Comparison of ENCODE assay signal across 17 cellular contexts in genomic region chr16:70417661-70418060, GRCh38. TPM values are rescaled to one million over a fixed set of nuclear protein-coding genes. Genes with fewer than 3 reads are reported as not detected.
DNase-seq lines count a peak whose midpoint lies in the region; ATAC-seq, FAIRE-seq and TF ChIP-seq lines count a peak whose summit lies in the region.
"Had no signal": no experiment of that assay in that cellular context is flagged by ENCODE, and none has a peak within 500 bp of the region (broad histone marks: within the 10 kb centered on the region; RNA-seq: fewer than 3 reads in every experiment).

No MANE protein-coding gene starts in this region.

- peaks cover 24% of the 10 kb centered on the region for H4K20me1 ChIP-seq in K562 (replicated peaks; ENCODE audit: control insufficient read depth, insufficient read depth, low read length)

- POLR2A ChIA-PET in activated CD4-positive, alpha-beta T cell treated with anti-CD3 and anti-CD28 coated beads for 36 hours (lab: Charles Lee): interaction anchor here (1.1 kb wide), 1 partner anchor 21 kb away, joined by 3 read pairs; no protein-coding TSS in a partner anchor
- POLR2A ChIA-PET in K562 (lab: Yijun Ruan, JAX): interaction anchor here (0.6 to 2.6 kb wide), 9 partner anchors 8 to 1231 kb away, joined by 3 to 14 read pairs (median 3); partner anchors contain the start of genes DDX19A, FCSK and SNTB2

- H3K27ac ChIP-seq in KOPT-K1 (ENCODE audit: low read depth, low read length, poor library complexity, severe bottlenecking) (peak overlapping the region; percentile 88), K562 (ENCODE audit: extremely low read depth, low read depth, low read length) (peak overlapping the region; percentile 15; the same call in 2 of the 3 replicates), parathyroid adenoma (peak overlapping the region; percentile 43)
- H3K27ac ChIP-seq: foreskin keratinocyte, VCaP had no signal

- no peak for TF ChIP-seq RAD21 in K562 (CRISPR knock-in tag; conservative IDR thresholded peaks at IDR 0.05 in 1 of 2, IDR thresholded peaks at IDR 0.05 in 1 of 2)

- no peaks in the 10 kb centered on the region for H3K36me3 ChIP-seq in KOPT-K1 (ENCODE audit: insufficient read depth, low read length)
- peaks cover 77% of the 10 kb centered on the region for H3K36me3 ChIP-seq in K562 (ENCODE audit: control insufficient read depth, insufficient read depth, low read length)
- H3K36me3 ChIP-seq in parathyroid adenoma (ENCODE audit: control insufficient read depth, insufficient read depth, low read length): no peaks in the 10 kb centered on the region

- H3K4me1 ChIP-seq in K562 (replicated peaks in 1 of 2; ENCODE audit: control insufficient read depth in 2 of 2, insufficient read depth in 2 of 2, low read length in 2 of 2) (peaks cover 82 to 84% of the 10 kb centered on the region in 2 experiments), parathyroid adenoma (peaks cover 46% of the 10 kb centered on the region)
- H3K4me1 ChIP-seq: foreskin keratinocyte had no signal

- H3K27me3 ChIP-seq in K562 (ENCODE audit: control insufficient read depth in 2 of 2, insufficient read depth in 2 of 2, low read length in 2 of 2): no peaks in the 10 kb centered on the region
- no peaks in the 10 kb centered on the region for H3K27me3 ChIP-seq in parathyroid adenoma (ENCODE audit: control insufficient read depth, insufficient read depth, low read length)
- H3K27me3 ChIP-seq: foreskin keratinocyte, spleen had no signal

- H3K4me2 ChIP-seq in K562 (ENCODE audit: insufficient read depth, low read length) (peak overlapping the region; percentile 20), parathyroid adenoma (ENCODE audit: low read length) (no peak overlapping the region)

- no peak overlapping the region for H2AFZ ChIP-seq in K562 (ENCODE audit: low read depth, low read length)
- H2AFZ ChIP-seq in parathyroid adenoma: peak overlapping the region; percentile 24

- peaks cover 22% of the 10 kb centered on the region for H3K9me1 ChIP-seq in K562 (ENCODE audit: control insufficient read depth, insufficient read depth, low read length)

- TF ChIP-seq POLR2A in K562 (conservative IDR thresholded peaks at IDR 0.05): no peak

- in situ Hi-C loops in K562 (cut with MboI): no loop called here

- WGBS in K562 (ENCODE audit: insufficient coverage, low coverage, missing lambda C conversion rate): 22% methylated on average over 7 of the region's 7 CpGs

- H3K9me3 ChIP-seq in KOPT-K1 (ENCODE audit: insufficient read depth, low read length, poor library complexity, severe bottlenecking): no peaks in the 10 kb centered on the region
- no peaks in the 10 kb centered on the region for H3K9me3 ChIP-seq in K562 (replicated peaks; ENCODE audit: control insufficient read depth, insufficient read depth, low read depth, low read length)
- no peaks in the 10 kb centered on the region for H3K9me3 ChIP-seq in parathyroid adenoma (ENCODE audit: control insufficient read depth, low read length)
- H3K9me3 ChIP-seq: spleen had no signal

- no peak overlapping the region for H3K4me3 ChIP-seq in K562
- no peak overlapping the region for H3K4me3 ChIP-seq in parathyroid adenoma (ENCODE audit: low read depth, low read length)
- H3K4me3 ChIP-seq: lung, spleen had no signal

- intact Hi-C loops in activated CD4-positive, alpha-beta T cell treated with anti-CD3 and anti-CD28 coated beads for 36 hours (cut with DNase I, micrococcal nuclease): no loop called here
- intact Hi-C loops in K562 (cut with micrococcal nuclease): no loop called here

- no peaks in the 10 kb centered on the region for H3K27me3 Mint-ChIP-seq in activated CD4-positive, alpha-beta T cell treated with anti-CD3 and anti-CD28 coated beads for 36 hours
- no peaks in the 10 kb centered on the region; the same call in 1 of the 2 replicates for H3K27me3 Mint-ChIP-seq in HFFc6 (ENCODE audit: insufficient read depth)

- TF ChIP-seq CTCF in K562 (IDR thresholded peaks at IDR 0.05 in 2 of 3, conservative IDR thresholded peaks at IDR 0.05 in 1 of 3; ENCODE audit: insufficient read depth in 2 of 3, low read depth in 1 of 3, low read length in 3 of 3): no peak
- TF ChIP-seq CTCF in parathyroid adenoma (IDR thresholded peaks at IDR 0.05): no peak
- no peak for TF ChIP-seq CTCF in HFFc6 (IDR thresholded peaks at IDR 0.05)

- H3K4me3 Mint-ChIP-seq in activated CD4-positive, alpha-beta T cell treated with anti-CD3 and anti-CD28 coated beads for 36 hours: no peak overlapping the region
- no peak overlapping the region for H3K4me3 Mint-ChIP-seq in HFFc6

- DNase-seq in activated CD4-positive, alpha-beta T cell treated with anti-CD3 and anti-CD28 coated beads for 36 hours: no peak
- DNase-seq in activated CD4-positive, alpha-beta T cell treated with anti-CD3 and anti-CD28 coated beads for 48 hours: no peak
- DNase-seq in K562 (ENCODE audit: extremely low read depth in 1 of 4, low spot score in 3 of 4): peak in 3 of 4 experiments; percentile 16 to 56 (median 51)
- DNase-seq in HFFc6: no peak
- DNase-seq: foreskin keratinocyte, KG1, NCI-H146, occipital lobe, spleen had no signal

- no peaks in the 10 kb centered on the region for H3K9me3 Mint-ChIP-seq in activated CD4-positive, alpha-beta T cell treated with anti-CD3 and anti-CD28 coated beads for 36 hours (ENCODE audit: low read depth)
- no peaks in the 10 kb centered on the region for H3K9me3 Mint-ChIP-seq in HFFc6

- ATAC-seq in activated CD4-positive, alpha-beta T cell treated with anti-CD3 and anti-CD28 coated beads for 36 hours: no peak
- ATAC-seq in K562 (no peak), GM21447 (IDR thresholded peaks at IDR 0.05; ENCODE audit: unreplicated experiment) (no peak), HG03196 (IDR thresholded peaks at IDR 0.05; ENCODE audit: unreplicated experiment) (no peak)
- ATAC-seq: foreskin keratinocyte had no signal

- H3K9ac ChIP-seq in K562 (ENCODE audit: insufficient read depth in 1 of 2, low read depth in 2 of 2, low read length in 2 of 2) (peak overlapping the region in 1 of 2 experiments; percentile 74; a peak in 1 of 4 replicates), parathyroid adenoma (no peak overlapping the region)

- CTCF ChIA-PET in activated CD4-positive, alpha-beta T cell treated with anti-CD3 and anti-CD28 coated beads for 36 hours (lab: Charles Lee): interaction anchor here (0.9 to 1.4 kb wide), 4 partner anchors 9 to 40 kb away, joined by 3 read pairs; no protein-coding TSS in a partner anchor
- CTCF ChIA-PET in K562 (lab: Yijun Ruan, JAX; ENCODE audit: low intra/inter-chr PET ratio): no interaction called here

- H3K4me1 Mint-ChIP-seq in activated CD4-positive, alpha-beta T cell treated with anti-CD3 and anti-CD28 coated beads for 36 hours: peaks cover 40% of the 10 kb centered on the region
- peaks cover 2% of the 10 kb centered on the region for H3K4me1 Mint-ChIP-seq in HFFc6 (ENCODE audit: low read depth)

- peak overlapping the region; percentile 4 for H3K27ac Mint-ChIP-seq in activated CD4-positive, alpha-beta T cell treated with anti-CD3 and anti-CD28 coated beads for 36 hours
- H3K27ac Mint-ChIP-seq in HFFc6: no peak overlapping the region

- H3K36me3 Mint-ChIP-seq in activated CD4-positive, alpha-beta T cell treated with anti-CD3 and anti-CD28 coated beads for 36 hours (ENCODE audit: low read depth): no peaks in the 10 kb centered on the region
- peaks cover 9% of the 10 kb centered on the region; the same call in 1 of the 2 replicates for H3K36me3 Mint-ChIP-seq in HFFc6 (ENCODE audit: low read depth)

- no TSS peak for BruUV-seq in K562 (replicated peaks; lab: Mats Ljungman, UMichigan)

- FAIRE-seq in K562 (lab: Jason Lieb, UNC): no peak
- FAIRE-seq: A204.1, endometrium had no signal

- H3K79me2 ChIP-seq in K562 (ENCODE audit: control insufficient read depth, insufficient read depth, low read length) (peaks cover 96% of the 10 kb centered on the region), parathyroid adenoma (peaks cover 76% of the 10 kb centered on the region)

- no peak for TF ChIP-seq EP300 in K562 (IDR thresholded peaks at IDR 0.05; ENCODE audit: low read length)

RNA-seq across cellular contexts. Expression of gene ST3GAL2, which starts 21.2 kb away (rescaled TPM):
- total RNA-seq in activated CD4-positive, alpha-beta T cell treated with anti-CD3 and anti-CD28 coated beads for 36 hours: 10 to 100 TPM; 14.8 to 16.6 TPM
- total RNA-seq in K562 (2011; cell fraction: chromatin; rRNA removed; ENCODE audit: low replicate concordance): 87.4 and 216 TPM in 2 replicates
- 182 and 184 TPM in 2 replicates for total RNA-seq in K562 (2011; cell fraction: nucleolus; rRNA removed)
- total RNA-seq in K562 (2011; cell fraction: nucleoplasm; rRNA removed): 128 and 145 TPM in 2 replicates
- total RNA-seq in K562 (2014; rRNA removed): 75.5 and 95.5 TPM in 2 replicates
- 23.7 and 31.8 TPM in 2 replicates for total RNA-seq in K562 (2014; rRNA removed; fragmentation: Illumina TruSeq; extraction: Trizol)
- 48.9 and 53.8 TPM in 2 replicates for total RNA-seq in K562 (2015; rRNA removed; fragmentation: Illumina TruSeq; extraction: Trizol)
- 98.9 and 108 TPM in 2 replicates for total RNA-seq in K562 (2021)
- 34.3 and 40.9 TPM in 2 replicates for polyA plus RNA-seq in K562 (2011; rRNA removed)
- polyA plus RNA-seq in K562 (2011; cell fraction: cytosol; rRNA removed): 50.0 and 87.1 TPM in 2 replicates
- polyA plus RNA-seq in K562 (2011; cell fraction: nucleus; rRNA removed): 25.8 and 38.5 TPM in 2 replicates
- 67.8 and 92.0 TPM in 2 replicates for polyA plus RNA-seq in K562 (2012)
- 25.1 and 50.7 TPM in 2 replicates for polyA plus RNA-seq in K562 (2014; fragmentation: Illumina TruSeq; extraction: Trizol)
- 1 to 10 TPM; 1.5 to 2.4 TPM for polyA plus RNA-seq in K562 (2014; fragmentation: Nextera tagmentation; extraction: Ambion mirVana)
- polyA plus RNA-seq in K562 (2014; rRNA removed): 50.5 and 57.8 TPM in 2 replicates
- polyA minus RNA-seq in K562 (2011; rRNA and poly(A)+ RNA removed): 57.6 and 96.4 TPM in 2 replicates
- polyA minus RNA-seq in K562 (2011; cell fraction: cytosol; rRNA and poly(A)+ RNA removed): 126 and 151 TPM in 2 replicates
- polyA minus RNA-seq in K562 (2011; cell fraction: nucleus; rRNA and poly(A)+ RNA removed): 24.9 and 34.4 TPM in 2 replicates
- 10 to 100 TPM; 25.4 to 31.2 (median 26.3) TPM for total RNA-seq in HFFc6 (2021; fragmentation: NEBNext Ultra II Directional; extraction: Animal tissue kit (Norgen Biotek cat#: 25700))

RNA-seq across cellular contexts. Expression of gene FCSK, which starts 36.7 kb away (rescaled TPM):
- total RNA-seq in activated CD4-positive, alpha-beta T cell treated with anti-CD3 and anti-CD28 coated beads for 36 hours: 10 to 100 TPM; 10.3 to 13.4 TPM
- total RNA-seq in K562 (2011; cell fraction: chromatin; rRNA removed; ENCODE audit: low replicate concordance): 66.2 and 212 TPM in 2 replicates
- 117 and 131 TPM in 2 replicates for total RNA-seq in K562 (2011; cell fraction: nucleolus; rRNA removed)
- 80.1 and 84.7 TPM in 2 replicates for total RNA-seq in K562 (2011; cell fraction: nucleoplasm; rRNA removed)
- total RNA-seq in K562 (2014; rRNA removed): 12.6 and 15.6 TPM in 2 replicates
- total RNA-seq in K562 (2014; rRNA removed; fragmentation: Illumina TruSeq; extraction: Trizol): 4.7 and 6.9 TPM in 2 replicates
- 7.4 and 7.7 TPM in 2 replicates for total RNA-seq in K562 (2015; rRNA removed; fragmentation: Illumina TruSeq; extraction: Trizol)
- 18.6 and 19.0 TPM in 2 replicates for total RNA-seq in K562 (2021)
- 13.5 and 22.6 TPM in 2 replicates for polyA plus RNA-seq in K562 (2011; rRNA removed)
- 16.3 and 19.3 TPM in 2 replicates for polyA plus RNA-seq in K562 (2011; cell fraction: cytosol; rRNA removed)
- 115 and 146 TPM in 2 replicates for polyA plus RNA-seq in K562 (2011; cell fraction: nucleus; rRNA removed)
- polyA plus RNA-seq in K562 (2012): 10.0 and 16.5 TPM in 2 replicates
- 8.3 and 9.1 TPM in 2 replicates for polyA plus RNA-seq in K562 (2014; fragmentation: Illumina TruSeq; extraction: Trizol)
- polyA plus RNA-seq in K562 (2014; fragmentation: Nextera tagmentation; extraction: Ambion mirVana): 1 to 10 TPM in 1 of 2 experiments, under 1 TPM in 1; 0.92 to 1.1 TPM
- 15.1 and 19.9 TPM in 2 replicates for polyA plus RNA-seq in K562 (2014; rRNA removed)
- polyA minus RNA-seq in K562 (2011; rRNA and poly(A)+ RNA removed): 7.5 and 9.5 TPM in 2 replicates
- polyA minus RNA-seq in K562 (2011; cell fraction: cytosol; rRNA and poly(A)+ RNA removed): 8.0 and 12.0 TPM in 2 replicates
- 25.0 and 31.0 TPM in 2 replicates for polyA minus RNA-seq in K562 (2011; cell fraction: nucleus; rRNA and poly(A)+ RNA removed)
- total RNA-seq in HFFc6 (2021; fragmentation: NEBNext Ultra II Directional; extraction: Animal tissue kit (Norgen Biotek cat#: 25700)): 1 to 10 TPM; 5.1 to 7.1 (median 6.1) TPM

Comparison
In these comparisons a context has a peak if more than half of its experiments do, and no peak if none do; other contexts are left out.
1. DNase-seq: peak in K562 (3 of 4); none in activated CD4-positive, alpha-beta T cell treated with anti-CD3 and anti-CD28 coated beads for 36 hours (single experiment), activated CD4-positive, alpha-beta T cell treated with anti-CD3 and anti-CD28 coated beads for 48 hours (single experiment) and HFFc6 (single experiment).
2. H3K27ac ChIP-seq: peak in every context shown above with its lines; median percentile 88 in KOPT-K1; 43 in parathyroid adenoma; 15 in K562.